ENCODE assay signal across 14 cellular contexts in genomic region chr1:1173793-1174415, GRCh38. TPM values are rescaled to one million over a fixed set of nuclear protein-coding genes. Genes with fewer than 3 reads are reported as not detected.
A peak's percentile ranks its signal among the peaks of the same experiment; 100 is the strongest.
DNase-seq lines count a peak whose midpoint lies in the region; ATAC-seq lines count a peak whose summit lies in the region.
"Had no signal": no experiment of that assay in that cellular context is flagged by ENCODE, and none has a peak within 500 bp of the region (broad histone marks: within the 10 kb centered on the region; RNA-seq: fewer than 3 reads in every experiment).

Gene TTLL10 (plus strand): TSS chr1:1173880. CDS start chr1:1179216, 5,336 bp downstream.

- DNase-seq in T-helper 2 cell (peak in 3 of 5 experiments; percentile 40 to 55 (median 53)), right cardiac atrium (peak in 2 of 3 donors; percentile 54 to 60), OCI-M1 (lab: John Stamatoyannopoulos, UW) (no peak), NCI-H1930 (lab: John Stamatoyannopoulos, UW) (no peak)
- DNase-seq in T-helper 2 cell treated with Interferon-gamma antibody and Interleukin-4, amounts not matched to agents 5 μg/mL and 100 μg/mL, for 36 hours (ENCODE audit: low spot score), result no peak
- peak; percentile 45 for DNase-seq in activated CD8-positive, alpha-beta memory T cell treated with anti-CD3 and anti-CD28 coated beads, Interleukin-2, amount 50 U/mL, for 4 hours
- DNase-seq in stimulated activated effector memory CD8-positive, alpha-beta T cell treated with anti-CD3 and anti-CD28 coated beads, Interleukin-12 subunit alpha, Interleukin-12 subunit beta, amount 100 ng/mL, for 72 hours (ENCODE audit: low spot score in 2 of 2), result no peak
- DNase-seq: NCI-H510A had no signal

- ATAC-seq in right cardiac atrium (peak; percentile 7 to 18), GM21737 (IDR thresholded peaks at IDR 0.05; ENCODE audit: unreplicated experiment) (no peak)
- peak; percentile 16 for ATAC-seq in stimulated activated effector memory CD8-positive, alpha-beta T cell treated with anti-CD3 and anti-CD28 coated beads, Interleukin-12 subunit alpha, Interleukin-12 subunit beta, amount 100 ng/mL, for 72 hours
- ATAC-seq: sciatic nerve had no signal

- H3K4me1 Mint-ChIP-seq in T-helper 2 cell treated with Interferon-gamma antibody and Interleukin-4, amounts not matched to agents 5 μg/mL and 100 μg/mL, for 36 hours (ENCODE audit: low read depth), result peaks cover 4% of the 10 kb centered on the region
- H3K4me1 Mint-ChIP-seq in stimulated activated effector memory CD8-positive, alpha-beta T cell treated with anti-CD3 and anti-CD28 coated beads, Interleukin-12 subunit alpha, Interleukin-12 subunit beta, amount 100 ng/mL, for 72 hours, result peaks cover 12% of the 10 kb centered on the region

- H3K4me1 ChIP-seq in right cardiac atrium (ENCODE audit: control insufficient read depth, insufficient read depth, low read length), result no peaks in the 10 kb centered on the region
- H3K4me1 ChIP-seq: suprapubic skin had no signal

- intact Hi-C loops in right cardiac atrium (cut with DNase I), result no loop called here

- no peaks in the 10 kb centered on the region for H3K9me3 Mint-ChIP-seq in T-helper 2 cell treated with Interferon-gamma antibody and Interleukin-4, amounts not matched to agents 5 μg/mL and 100 μg/mL, for 36 hours
- H3K9me3 Mint-ChIP-seq in stimulated activated effector memory CD8-positive, alpha-beta T cell treated with anti-CD3 and anti-CD28 coated beads, Interleukin-12 subunit alpha, Interleukin-12 subunit beta, amount 100 ng/mL, for 72 hours, result no peaks in the 10 kb centered on the region

- 19% methylated on average over 35 of the region's 35 CpGs for WGBS in right cardiac atrium

- H3K4me3 Mint-ChIP-seq in T-helper 2 cell treated with Interferon-gamma antibody and Interleukin-4, amounts not matched to agents 5 μg/mL and 100 μg/mL, for 36 hours, result no peak within 1 kb of the TSS
- H3K4me3 Mint-ChIP-seq in stimulated activated effector memory CD8-positive, alpha-beta T cell treated with anti-CD3 and anti-CD28 coated beads, Interleukin-12 subunit alpha, Interleukin-12 subunit beta, amount 100 ng/mL, for 72 hours, result no peak within 1 kb of the TSS

- no peak within 1 kb of the TSS for H3K4me3 ChIP-seq in right cardiac atrium (ENCODE audit: low read length)
- H3K4me3 ChIP-seq: suprapubic skin had no signal

- H3K27me3 ChIP-seq in right cardiac atrium (ENCODE audit: control insufficient read depth, insufficient read depth), result no peaks in the 10 kb centered on the region

- H3K27ac ChIP-seq in right cardiac atrium (ENCODE audit: low read length), result no peak within 1 kb of the TSS
- H3K27ac ChIP-seq: suprapubic skin had no signal

- H3K27ac Mint-ChIP-seq in T-helper 2 cell treated with Interferon-gamma antibody and Interleukin-4, amounts not matched to agents 5 μg/mL and 100 μg/mL, for 36 hours, result no peak within 1 kb of the TSS
- no peak within 1 kb of the TSS for H3K27ac Mint-ChIP-seq in stimulated activated effector memory CD8-positive, alpha-beta T cell treated with anti-CD3 and anti-CD28 coated beads, Interleukin-12 subunit alpha, Interleukin-12 subunit beta, amount 100 ng/mL, for 72 hours

- H3K9me3 ChIP-seq in right cardiac atrium (ENCODE audit: control insufficient read depth, low read length), result no peaks in the 10 kb centered on the region
- H3K9me3 ChIP-seq: suprapubic skin had no signal

- H3K27me3 Mint-ChIP-seq in T-helper 2 cell treated with Interferon-gamma antibody and Interleukin-4, amounts not matched to agents 5 μg/mL and 100 μg/mL, for 36 hours (ENCODE audit: low read depth), result peaks cover 16% of the 10 kb centered on the region

- no peaks in the 10 kb centered on the region for H3K36me3 Mint-ChIP-seq in T-helper 2 cell treated with Interferon-gamma antibody and Interleukin-4, amounts not matched to agents 5 μg/mL and 100 μg/mL, for 36 hours (ENCODE audit: low read depth)
- H3K36me3 Mint-ChIP-seq in stimulated activated effector memory CD8-positive, alpha-beta T cell treated with anti-CD3 and anti-CD28 coated beads, Interleukin-12 subunit alpha, Interleukin-12 subunit beta, amount 100 ng/mL, for 72 hours, result no peaks in the 10 kb centered on the region

RNA-seq across cellular contexts. Expression of gene TTLL10, which starts in this region (rescaled TPM):
- total RNA-seq in right cardiac atrium, result not detected
- polyA plus RNA-seq in right cardiac atrium, result 0.09 TPM
- total RNA-seq: dermis microvascular lymphatic vessel endothelial cell, H4, suprapubic skin had no signal
- polyA plus RNA-seq: keratinocyte had no signal

Comparison
In these comparisons a context has a peak if more than half of its experiments do, and no peak if none do; other contexts are left out.
1. DNase-seq: peak in T-helper 2 cell (3 of 5) and activated CD8-positive, alpha-beta memory T cell treated with anti-CD3 and anti-CD28 coated beads, Interleukin-2, amount 50 U/mL, for 4 hours (single experiment); none in T-helper 2 cell treated with Interferon-gamma antibody and Interleukin-4, amounts not matched to agents 5 μg/mL and 100 μg/mL, for 36 hours (single experiment), stimulated activated effector memory CD8-positive, alpha-beta T cell treated with anti-CD3 and anti-CD28 coated beads, Interleukin-12 subunit alpha, Interleukin-12 subunit beta, amount 100 ng/mL, for 72 hours (0 of 2), OCI-M1 (single experiment) and NCI-H1930 (0 of 2).
2. Peak in DNase-seq and ATAC-seq in right cardiac atrium; RNA of the gene not detected or under 1 TPM.